Comparison of ENCODE assay signal across 8 cellular contexts in the genomic region with DNA sequence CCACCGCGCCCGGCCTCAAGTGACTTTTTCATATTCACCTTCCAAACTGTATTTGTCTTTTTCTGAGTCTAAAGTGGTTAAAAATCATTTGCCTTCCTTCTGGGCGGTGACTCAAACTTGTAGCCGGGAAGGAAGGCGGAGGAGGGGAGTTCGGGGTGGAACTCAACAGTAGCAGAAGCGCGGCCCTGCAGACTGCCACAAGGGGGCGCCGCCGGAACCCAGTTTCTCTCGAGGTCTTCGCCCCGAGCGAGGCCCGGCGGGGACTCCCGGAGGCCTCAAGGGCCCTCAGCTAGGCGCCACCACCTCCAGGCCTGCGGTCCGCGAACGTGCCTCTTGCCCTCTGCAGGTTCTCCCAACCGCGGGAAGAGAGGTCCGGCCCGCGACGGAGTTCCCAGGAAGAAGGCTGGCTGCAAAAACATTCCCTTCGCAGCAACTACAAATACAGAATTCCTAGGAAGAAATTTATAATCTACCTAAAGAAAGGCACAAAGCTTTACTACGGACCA. TPM values are rescaled to one million over a fixed set of nuclear protein-coding genes. Genes with fewer than 3 reads are reported as not detected.
DNase-seq lines count a peak whose midpoint lies in the region; ATAC-seq, FAIRE-seq and TF ChIP-seq lines count a peak whose summit lies in the region.

No MANE protein-coding gene starts in this region.

- H4K8ac ChIP-seq in H1 (ENCODE audit: extremely low read depth, insufficient read depth, low read length) = no peak overlapping the region; the same call in 1 of the 2 replicates

- H4K5ac ChIP-seq in H1 (ENCODE audit: insufficient read length, low read depth, low read length) = no peak overlapping the region

- TF ChIP-seq RAD21 in H1 (IDR thresholded peaks at IDR 0.05 in 1 of 2, conservative IDR thresholded peaks at IDR 0.05 in 1 of 2; ENCODE audit: low read depth in 2 of 2, low read length in 2 of 2) = peak; percentile 62 to 78

- 0 out of 3 replicates have a peak, but pooled peaks of 1 of the 2 experiments have one; percentile 23 for TF ChIP-seq EP300 in H1 (IDR thresholded peaks at IDR 0.05; ENCODE audit: borderline replicate concordance in 1 of 2, low read depth in 2 of 2, low read length in 2 of 2)

- FAIRE-seq in GM18507 (lab: Jason Lieb, UNC) (peak; percentile 92), H1 (lab: Jason Lieb, UNC) (no peak)

- no peak overlapping the region for H3K27ac ChIP-seq in H1 (ENCODE audit: low read depth, low read length)

- no peak overlapping the region for H3K4me3 ChIP-seq in H1 (ENCODE audit: extremely low read depth in 1 of 4, insufficient read depth in 2 of 4, low read depth in 3 of 4, low read length in 4 of 4)

- CTCF ChIA-PET in H1 (lab: Charles Lee; ENCODE audit: partially characterized antibody) = interaction anchor here (0.8 to 6.7 kb wide), 31 partner anchors 8 to 205 kb away, joined by 3 to 86 read pairs (median 5); a partner anchor contains a TSS

- no peak overlapping the region for H3K4ac ChIP-seq in H1 (replicated peaks; ENCODE audit: insufficient read length, low read depth, low read length)

- peak; percentile 72 to 92 (median 91) for TF ChIP-seq CTCF in H1 (IDR thresholded peaks at IDR 0.05; ENCODE audit: control extremely low read depth in 1 of 3, insufficient read depth in 1 of 3, low read depth in 1 of 3, low read length in 3 of 3)

- DNase-seq in ACHN (peak; percentile 47), GM18507 (ENCODE audit: extremely low spot score, insufficient read length, low read depth) (peak; percentile 86), NCI-H82 treated with DMSO at 0.1 percent for 48 hours (lab: John Stamatoyannopoulos, UW; ENCODE audit: unreplicated experiment) (peak; percentile 30), H1 (ENCODE audit: low read depth in 1 of 2, low spot score in 2 of 2) (peak; percentile 84 to 99), middle frontal gyrus (ENCODE audit: extremely low spot score, low spot score) (peak; percentile 71)
- DNase-seq in activated CD8-positive, alpha-beta memory T cell treated with anti-CD3 and anti-CD28 coated beads for 24 hours = peak; percentile 98
- peak; percentile 93 to 94 for DNase-seq in stimulated activated CD8-positive, alpha-beta memory T cell treated with anti-CD3 and anti-CD28 coated beads, Interleukin-2, amount 100 ng/mL, for 48 hours (ENCODE audit: low read depth in 2 of 2)

- peak; percentile 61 for ATAC-seq in HG03025 (IDR thresholded peaks at IDR 0.05; ENCODE audit: low FRiP score, unreplicated experiment)

- no peak for TF ChIP-seq POLR2A in H1 (IDR thresholded peaks at IDR 0.05; ENCODE audit: control extremely low read depth in 1 of 2, low read depth in 2 of 2, low read length in 2 of 2)

- H3K27me3 ChIP-seq in H1 (replicated peaks in 1 of 4; ENCODE audit: control insufficient read depth in 3 of 4, extremely low read depth in 1 of 4, insufficient read depth in 3 of 4, low read length in 3 of 4) = no peaks in the 10 kb centered on the region; a peak in 1 of 7 replicates

- no peaks in the 10 kb centered on the region for H3K79me2 ChIP-seq in H1 (ENCODE audit: control insufficient read depth in 1 of 2, insufficient read depth in 2 of 2, low read length in 2 of 2)

- peaks cover 0 to 5% (median 0%) of the 10 kb centered on the region in 4 experiments; a peak in 1 of 7 replicates for H3K4me1 ChIP-seq in H1 (replicated peaks in 1 of 4; ENCODE audit: control insufficient read depth in 3 of 4, insufficient read depth in 4 of 4, low read length in 3 of 4)

- no peak overlapping the region for H4K91ac ChIP-seq in H1 (replicated peaks; ENCODE audit: insufficient read length, low read length)

- H3K23me2 ChIP-seq in H1 (ENCODE audit: low read depth, low read length) = 0 out of 2 replicates have a peak, but pooled peaks cover 2% of the 10 kb centered on the region

- no peaks in the 10 kb centered on the region for H3K79me1 ChIP-seq in H1 (ENCODE audit: low read depth, low read length)

- 12% methylated on average over 32 of the region's 32 CpGs; no CpG with 5 or more reads in 1 of the 2 experiments for WGBS in H1 (ENCODE audit: extremely low coverage in 1 of 2, insufficient coverage in 1 of 2, insufficient read length in 1 of 2, insufficient replicate concordance in 2 of 2, low coverage in 1 of 2, low lambda C conversion rate in 2 of 2, missing lambda C conversion rate in 1 of 2), 2 experiments

- H3K18ac ChIP-seq in H1 (ENCODE audit: extremely low read depth, low read length) = no peak overlapping the region

- H3K9ac ChIP-seq in H1 (replicated peaks in 1 of 4; ENCODE audit: extremely low read depth in 1 of 4, low read depth in 3 of 4, low read length in 3 of 4) = no peak overlapping the region

- no peak overlapping the region for H3K56ac ChIP-seq in H1 (replicated peaks; ENCODE audit: insufficient read length, low read depth, low read length)

- peaks cover 0 to 2% of the 10 kb centered on the region in 2 experiments; a peak in 1 of 4 replicates for H3K9me3 ChIP-seq in H1 (ENCODE audit: insufficient read depth in 2 of 2, low read depth in 1 of 2, low read length in 1 of 2)

- H3K4me2 ChIP-seq in H1 (ENCODE audit: insufficient read depth in 1 of 2, low read depth in 2 of 2, low read length in 2 of 2) = no peak overlapping the region

- no peak overlapping the region for H2BK20ac ChIP-seq in H1 (ENCODE audit: low read length)

- H2BK12ac ChIP-seq in H1 (ENCODE audit: low read depth, low read length) = no peak overlapping the region

- no peak overlapping the region for H3K14ac ChIP-seq in H1 (ENCODE audit: insufficient read length)

- H4K20me1 ChIP-seq in H1 (replicated peaks in 1 of 2; ENCODE audit: control insufficient read depth in 1 of 2, insufficient read depth in 2 of 2, low read length in 2 of 2) = no peaks in the 10 kb centered on the region

- in situ Hi-C loops in ACHN (cut with HindIII; ENCODE audit: low pct_ligation_motif_present, low pct_unique_long_range_greater_than_20kb, low sequenced_read_pairs) = no loop called here

- H2BK120ac ChIP-seq in H1 (replicated peaks; ENCODE audit: low read depth, low read length) = no peak overlapping the region

- POLR2A ChIA-PET in H1 (lab: Charles Lee; ENCODE audit: partially characterized antibody) = interaction anchor here (0.9 to 1.1 kb wide), 2 partner anchors 17 to 27 kb away, joined by 3 to 4 read pairs; no protein-coding TSS in a partner anchor

- H2BK5ac ChIP-seq in H1 (ENCODE audit: low read depth, low read length) = no peak overlapping the region

- H2AK5ac ChIP-seq in H1 (ENCODE audit: low read depth, low read length) = no peak overlapping the region

- H3K36me3 ChIP-seq in H1 (ENCODE audit: control insufficient read depth in 2 of 4, insufficient read depth in 4 of 4, low read length in 3 of 4) = no peaks in the 10 kb centered on the region

- 0 out of 2 replicates have a peak overlapping the region, but pooled peaks have one; percentile 61 for H2BK15ac ChIP-seq in H1 (ENCODE audit: low read length)

- no peak overlapping the region for H3K23ac ChIP-seq in H1 (ENCODE audit: insufficient read length)

- peak overlapping the region; percentile 28; the same call in 1 of the 2 replicates for H2AFZ ChIP-seq in H1 (ENCODE audit: low read length)

TF ChIP-seq in H1, 55 proteins besides CTCF, POLR2A, EP300 and RAD21 (continues in another document):
- TF ChIP-seq SIN3A (conservative IDR thresholded peaks at IDR 0.05 in 1 of 2, IDR thresholded peaks at IDR 0.05 in 1 of 2; ENCODE audit: low read depth in 1 of 2, low read length in 2 of 2) (no peak), SIRT6 (IDR thresholded peaks at IDR 0.05; ENCODE audit: low read length) (no peak), TAF1 (IDR thresholded peaks at IDR 0.05; ENCODE audit: low read depth, low read length) (no peak), TAF7 (optimal IDR thresholded peaks at IDR 0.05; ENCODE audit: borderline replicate concordance, low read depth, low read length) (peak; percentile 25)
- TF ChIP-seq, protein P1, sequence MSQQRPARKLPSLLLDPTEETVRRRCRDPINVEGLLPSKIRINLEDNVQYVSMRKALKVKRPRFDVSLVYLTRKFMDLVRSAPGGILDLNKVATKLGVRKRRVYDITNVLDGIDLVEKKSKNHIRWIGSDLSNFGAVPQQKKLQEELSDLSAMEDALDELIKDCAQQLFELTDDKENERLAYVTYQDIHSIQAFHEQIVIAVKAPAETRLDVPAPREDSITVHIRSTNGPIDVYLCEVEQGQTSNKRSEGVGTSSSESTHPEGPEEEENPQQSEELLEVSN (IDR thresholded peaks at IDR 0.05) = peak; percentile 91

RNA-seq across cellular contexts. Expression of a gene that starts 16.8 kb away (rescaled TPM):
- 362 and 367 TPM in 2 replicates for total RNA-seq in H1 (2021; fragmentation: NEBNext Ultra II Directional; extraction: Animal tissue kit (Norgen Biotek cat#: 25700))
- polyA plus RNA-seq in H1 (2011; rRNA removed) = 742 and 889 TPM in 2 replicates
- 714 TPM for polyA plus RNA-seq in H1 (2011; cell fraction: cytosol; rRNA removed)
- polyA plus RNA-seq in H1 (2011; cell fraction: nucleus; rRNA removed) = 967 TPM
- polyA plus RNA-seq in H1 (2012, experiment 1 of 2) = 466 to 565 TPM (median 504 TPM) in 4 replicates
- polyA plus RNA-seq in H1 (2012, experiment 2 of 2) = 396 TPM
- polyA plus RNA-seq in H1 (2013, experiment 1 of 2) = 442 TPM
- 531 TPM for polyA plus RNA-seq in H1 (2013, experiment 2 of 2)
- 807 and 840 TPM in 2 replicates for polyA minus RNA-seq in H1 (2011; rRNA and poly(A)+ RNA removed)
- polyA minus RNA-seq in H1 (2011; cell fraction: cytosol; rRNA and poly(A)+ RNA removed) = 239 TPM
- polyA minus RNA-seq in H1 (2011; cell fraction: nucleus; rRNA and poly(A)+ RNA removed) = 131 TPM

Comparison
In these comparisons a context has a peak if more than half of its experiments do, and no peak if none do; other contexts are left out.
1. DNase-seq: peak in every context shown above with its lines; median percentile 98 in activated CD8-positive, alpha-beta memory T cell treated with anti-CD3 and anti-CD28 coated beads for 24 hours; 94 in stimulated activated CD8-positive, alpha-beta memory T cell treated with anti-CD3 and anti-CD28 coated beads, Interleukin-2, amount 100 ng/mL, for 48 hours; 92 in H1; 86 in GM18507; 71 in middle frontal gyrus; 47 in ACHN; 30 in NCI-H82 treated with DMSO at 0.1 percent for 48 hours.